In genomic region chr2:236167297-236168109, GRCh38 we compare ENCODE assay signal across 1 cellular context.
TF ChIP-seq lines count a peak whose summit lies in the region.

No MANE protein-coding gene starts in this region.

TF ChIP-seq in HepG2, 621 proteins besides CTCF, POLR2A, EP300 and RAD21 (continued from another document and continues in another):
- TF ChIP-seq, protein P1, sequence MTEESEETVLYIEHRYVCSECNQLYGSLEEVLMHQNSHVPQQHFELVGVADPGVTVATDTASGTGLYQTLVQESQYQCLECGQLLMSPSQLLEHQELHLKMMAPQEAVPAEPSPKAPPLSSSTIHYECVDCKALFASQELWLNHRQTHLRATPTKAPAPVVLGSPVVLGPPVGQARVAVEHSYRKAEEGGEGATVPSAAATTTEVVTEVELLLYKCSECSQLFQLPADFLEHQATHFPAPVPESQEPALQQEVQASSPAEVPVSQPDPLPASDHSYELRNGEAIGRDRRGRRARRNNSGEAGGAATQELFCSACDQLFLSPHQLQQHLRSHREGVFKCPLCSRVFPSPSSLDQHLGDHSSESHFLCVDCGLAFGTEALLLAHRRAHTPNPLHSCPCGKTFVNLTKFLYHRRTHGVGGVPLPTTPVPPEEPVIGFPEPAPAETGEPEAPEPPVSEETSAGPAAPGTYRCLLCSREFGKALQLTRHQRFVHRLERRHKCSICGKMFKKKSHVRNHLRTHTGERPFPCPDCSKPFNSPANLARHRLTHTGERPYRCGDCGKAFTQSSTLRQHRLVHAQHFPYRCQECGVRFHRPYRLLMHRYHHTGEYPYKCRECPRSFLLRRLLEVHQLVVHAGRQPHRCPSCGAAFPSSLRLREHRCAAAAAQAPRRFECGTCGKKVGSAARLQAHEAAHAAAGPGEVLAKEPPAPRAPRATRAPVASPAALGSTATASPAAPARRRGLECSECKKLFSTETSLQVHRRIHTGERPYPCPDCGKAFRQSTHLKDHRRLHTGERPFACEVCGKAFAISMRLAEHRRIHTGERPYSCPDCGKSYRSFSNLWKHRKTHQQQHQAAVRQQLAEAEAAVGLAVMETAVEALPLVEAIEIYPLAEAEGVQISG (CRISPR knock-in tag; IDR thresholded peaks at IDR 0.05) = peak; percentile 59; the same call in 1 of the 2 replicates
- TF ChIP-seq KLF11 (CRISPR knock-in tag; IDR thresholded peaks at IDR 0.05) (no peak), ZNF672 (CRISPR knock-in tag; IDR thresholded peaks at IDR 0.05) (no peak), NFE2L2 (IDR thresholded peaks at IDR 0.05; ENCODE audit: low read length) (no peak), HDAC1 (CRISPR knock-in tag; IDR thresholded peaks at IDR 0.05) (no peak), ZNF674 (CRISPR knock-in tag; IDR thresholded peaks at IDR 0.05; ENCODE audit: low read depth) (no peak), TAF1 (CRISPR knock-in tag; IDR thresholded peaks at IDR 0.05) (no peak), ZNF207 (IDR thresholded peaks at IDR 0.05; ENCODE audit: borderline replicate concordance) (no peak), SMARCC2 (IDR thresholded peaks at IDR 0.05) (no peak), GABPB1 (CRISPR knock-in tag; IDR thresholded peaks at IDR 0.05) (peak; percentile 59; the same call in 1 of the 2 replicates), SATB2 (CRISPR knock-in tag; IDR thresholded peaks at IDR 0.05) (no peak), ZNF878 (CRISPR knock-in tag; IDR thresholded peaks at IDR 0.05) (no peak), PREB (CRISPR knock-in tag; IDR thresholded peaks at IDR 0.05) (no peak), HNRNPUL1 (IDR thresholded peaks at IDR 0.05; ENCODE audit: low read depth, low read length) (no peak), DR1 (CRISPR knock-in tag; IDR thresholded peaks at IDR 0.05) (no peak), ZFP1 (CRISPR knock-in tag; IDR thresholded peaks at IDR 0.05) (no peak), ARID2 (CRISPR knock-in tag; IDR thresholded peaks at IDR 0.05; ENCODE audit: borderline replicate concordance) (no peak), POGZ (CRISPR knock-in tag; IDR thresholded peaks at IDR 0.05) (no peak), ZNF337 (CRISPR knock-in tag; IDR thresholded peaks at IDR 0.05; ENCODE audit: borderline replicate concordance, low read depth) (no peak), NCOA1 (CRISPR knock-in tag; IDR thresholded peaks at IDR 0.05) (no peak), SOX6 (IDR thresholded peaks at IDR 0.05) (no peak), SOX6 (CRISPR knock-in tag; IDR thresholded peaks at IDR 0.05) (no peak), MTA1 (CRISPR knock-in tag; IDR thresholded peaks at IDR 0.05; ENCODE audit: borderline replicate concordance) (no peak), CHCHD3 (CRISPR knock-in tag; IDR thresholded peaks at IDR 0.05) (no peak), CHD4 (IDR thresholded peaks at IDR 0.05; ENCODE audit: borderline replicate concordance, low read length) (no peak), ZNF512B (CRISPR knock-in tag; IDR thresholded peaks at IDR 0.05; ENCODE audit: borderline replicate concordance) (no peak), KMT2B (CRISPR knock-in tag; IDR thresholded peaks at IDR 0.05) (no peak), SAFB2 (CRISPR knock-in tag; IDR thresholded peaks at IDR 0.05; ENCODE audit: borderline replicate concordance, low read depth) (no peak), POGK (CRISPR knock-in tag; conservative IDR thresholded peaks at IDR 0.05) (no peak; the same call in 1 of the 2 replicates), ZNF772 (CRISPR knock-in tag; IDR thresholded peaks at IDR 0.05) (no peak), ZNF101 (CRISPR knock-in tag; IDR thresholded peaks at IDR 0.05; ENCODE audit: borderline replicate concordance, low read depth) (no peak), MIER3 (CRISPR knock-in tag; IDR thresholded peaks at IDR 0.05; ENCODE audit: borderline replicate concordance) (no peak), ZC3H4 (CRISPR knock-in tag; IDR thresholded peaks at IDR 0.05; ENCODE audit: borderline replicate concordance) (no peak), HOXA7 (CRISPR knock-in tag; IDR thresholded peaks at IDR 0.05) (no peak), ZNF275 (CRISPR knock-in tag; IDR thresholded peaks at IDR 0.05; ENCODE audit: borderline replicate concordance) (no peak), ZNF724P (CRISPR knock-in tag; IDR thresholded peaks at IDR 0.05; ENCODE audit: borderline replicate concordance) (no peak), AHR (CRISPR knock-in tag; IDR thresholded peaks at IDR 0.05) (no peak), HIC2 (CRISPR knock-in tag; IDR thresholded peaks at IDR 0.05; ENCODE audit: low read depth) (no peak)
- TF ChIP-seq, protein P2, sequence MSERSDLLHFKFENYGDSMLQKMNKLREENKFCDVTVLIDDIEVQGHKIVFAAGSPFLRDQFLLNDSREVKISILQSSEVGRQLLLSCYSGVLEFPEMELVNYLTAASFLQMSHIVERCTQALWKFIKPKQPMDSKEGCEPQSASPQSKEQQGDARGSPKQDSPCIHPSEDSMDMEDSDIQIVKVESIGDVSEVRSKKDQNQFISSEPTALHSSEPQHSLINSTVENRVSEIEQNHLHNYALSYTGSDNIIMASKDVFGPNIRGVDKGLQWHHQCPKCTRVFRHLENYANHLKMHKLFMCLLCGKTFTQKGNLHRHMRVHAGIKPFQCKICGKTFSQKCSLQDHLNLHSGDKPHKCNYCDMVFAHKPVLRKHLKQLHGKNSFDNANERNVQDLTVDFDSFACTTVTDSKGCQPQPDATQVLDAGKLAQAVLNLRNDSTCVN (CRISPR knock-in tag; IDR thresholded peaks at IDR 0.05; ENCODE audit: borderline replicate concordance) = no peak
- TF ChIP-seq, protein P3, sequence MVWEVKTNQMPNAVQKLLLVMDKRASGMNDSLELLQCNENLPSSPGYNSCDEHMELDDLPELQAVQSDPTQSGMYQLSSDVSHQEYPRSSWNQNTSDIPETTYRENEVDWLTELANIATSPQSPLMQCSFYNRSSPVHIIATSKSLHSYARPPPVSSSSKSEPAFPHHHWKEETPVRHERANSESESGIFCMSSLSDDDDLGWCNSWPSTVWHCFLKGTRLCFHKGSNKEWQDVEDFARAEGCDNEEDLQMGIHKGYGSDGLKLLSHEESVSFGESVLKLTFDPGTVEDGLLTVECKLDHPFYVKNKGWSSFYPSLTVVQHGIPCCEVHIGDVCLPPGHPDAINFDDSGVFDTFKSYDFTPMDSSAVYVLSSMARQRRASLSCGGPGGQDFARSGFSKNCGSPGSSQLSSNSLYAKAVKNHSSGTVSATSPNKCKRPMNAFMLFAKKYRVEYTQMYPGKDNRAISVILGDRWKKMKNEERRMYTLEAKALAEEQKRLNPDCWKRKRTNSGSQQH (CRISPR knock-in tag; IDR thresholded peaks at IDR 0.05; ENCODE audit: low read depth) = no peak
- TF ChIP-seq, protein P4, sequence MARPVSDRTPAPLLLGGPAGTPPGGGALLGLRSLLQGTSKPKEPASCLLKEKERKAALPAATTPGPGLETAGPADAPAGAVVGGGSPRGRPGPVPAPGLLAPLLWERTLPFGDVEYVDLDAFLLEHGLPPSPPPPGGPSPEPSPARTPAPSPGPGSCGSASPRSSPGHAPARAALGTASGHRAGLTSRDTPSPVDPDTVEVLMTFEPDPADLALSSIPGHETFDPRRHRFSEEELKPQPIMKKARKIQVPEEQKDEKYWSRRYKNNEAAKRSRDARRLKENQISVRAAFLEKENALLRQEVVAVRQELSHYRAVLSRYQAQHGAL (CRISPR knock-in tag; IDR thresholded peaks at IDR 0.05; ENCODE audit: not compliant biosample characterization) = no peak
